Comparison of ENCODE assay signal across 23 cellular contexts in the genomic region with DNA sequence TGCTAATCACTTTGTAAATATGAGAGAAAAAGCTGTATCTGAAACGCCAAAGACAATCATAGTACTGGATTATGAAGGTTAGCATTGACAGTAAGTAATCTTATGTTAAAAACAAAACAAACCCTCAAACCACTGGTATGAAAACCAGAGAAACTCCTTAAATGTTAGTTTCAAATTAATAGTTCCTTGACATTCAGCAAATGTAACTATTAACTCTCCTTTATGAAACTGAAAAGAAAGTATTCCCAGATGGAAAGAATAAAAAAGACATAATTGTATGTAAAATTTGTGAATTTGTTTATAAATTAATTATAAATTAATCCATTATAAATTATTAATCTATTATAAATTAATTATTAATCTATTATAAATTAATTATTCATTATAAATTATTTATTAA. TPM values are rescaled to one million over a fixed set of nuclear protein-coding genes. Genes with fewer than 3 reads are reported as not detected.
"Had no signal": no experiment of that assay in that cellular context is flagged by ENCODE, and none has a peak within 500 bp of the region (broad histone marks: within the 10 kb centered on the region; RNA-seq: fewer than 3 reads in every experiment).

No MANE protein-coding gene starts in this region.

- H3K27ac Mint-ChIP-seq: memory B cell; stimulated activated naive CD8-positive, alpha-beta T cell treated with anti-CD3 and anti-CD28 coated beads, Interleukin-15, Interleukin-2, amounts not matched to agents 100 ng/mL and 50 ng/mL, for 24 hours had no signal

- H3K4me3 Mint-ChIP-seq: effector memory CD8-positive, alpha-beta T cell; memory B cell; stimulated activated naive CD8-positive, alpha-beta T cell treated with anti-CD3 and anti-CD28 coated beads, Interleukin-15, Interleukin-2, amounts not matched to agents 100 ng/mL and 50 ng/mL, for 24 hours had no signal

- H3K9me3 ChIP-seq: mucosa of descending colon, suprapubic skin, upper lobe of left lung had no signal

- ATAC-seq: effector memory CD8-positive, alpha-beta T cell; foreskin keratinocyte; left ventricle myocardium superior; mucosa of descending colon; naive thymus-derived CD8-positive, alpha-beta T cell; right cardiac atrium had no signal

- H3K4me1 ChIP-seq: suprapubic skin, upper lobe of left lung had no signal

- H3K4me1 Mint-ChIP-seq: memory B cell; naive thymus-derived CD8-positive, alpha-beta T cell had no signal

- H3K4me2 ChIP-seq: smooth muscle cell had no signal

- H3K4me3 ChIP-seq: mucosa of descending colon, smooth muscle cell, suprapubic skin, upper lobe of left lung had no signal

- DNase-seq: activated CD4-positive, alpha-beta T cell treated with anti-CD3 and anti-CD28 coated beads for 1 hour; activated CD4-positive, alpha-beta T cell treated with anti-CD3 and anti-CD28 coated beads, Interleukin-2, amount 50 U/mL, for 4 hours; activated effector memory CD4-positive, alpha-beta T cell treated with Interleukin-2 at 50 U/mL for 16 hours; dermis blood vessel endothelial cell; effector memory CD8-positive, alpha-beta T cell; foreskin keratinocyte; glutamatergic neuron; kidney glomerular epithelial cell; left ventricle myocardium superior; mucosa of descending colon; naive thymus-derived CD8-positive, alpha-beta T cell; right cardiac atrium; stimulated activated CD4-positive, alpha-beta T cell treated with anti-CD3 and anti-CD28 coated beads, Interleukin-4, amount 100 ng/mL, for 4 hours; stimulated activated CD8-positive, alpha-beta memory T cell treated with anti-CD3 and anti-CD28 coated beads, Interleukin-4, amount 100 ng/mL, for 48 hours; SW 1271; T-helper 9 cell; upper lobe of left lung had no signal

- H3K27me3 Mint-ChIP-seq: effector memory CD8-positive, alpha-beta T cell; memory B cell; naive thymus-derived CD8-positive, alpha-beta T cell; stimulated activated naive CD8-positive, alpha-beta T cell treated with anti-CD3 and anti-CD28 coated beads, Interleukin-15, Interleukin-2, amounts not matched to agents 100 ng/mL and 50 ng/mL, for 24 hours had no signal

- H3K27ac ChIP-seq: foreskin keratinocyte, suprapubic skin, upper lobe of left lung had no signal

- H3K9me3 Mint-ChIP-seq: effector memory CD8-positive, alpha-beta T cell; memory B cell; stimulated activated naive CD8-positive, alpha-beta T cell treated with anti-CD3 and anti-CD28 coated beads, Interleukin-15, Interleukin-2, amounts not matched to agents 100 ng/mL and 50 ng/mL, for 24 hours had no signal

RNA-seq across cellular contexts. Expression of a gene that starts 51.9 kb away (rescaled TPM):
- total RNA-seq: astrocyte; bronchial epithelial cell; naive thymus-derived CD8-positive, alpha-beta T cell; smooth muscle cell had no signal
